In the genomic region with DNA sequence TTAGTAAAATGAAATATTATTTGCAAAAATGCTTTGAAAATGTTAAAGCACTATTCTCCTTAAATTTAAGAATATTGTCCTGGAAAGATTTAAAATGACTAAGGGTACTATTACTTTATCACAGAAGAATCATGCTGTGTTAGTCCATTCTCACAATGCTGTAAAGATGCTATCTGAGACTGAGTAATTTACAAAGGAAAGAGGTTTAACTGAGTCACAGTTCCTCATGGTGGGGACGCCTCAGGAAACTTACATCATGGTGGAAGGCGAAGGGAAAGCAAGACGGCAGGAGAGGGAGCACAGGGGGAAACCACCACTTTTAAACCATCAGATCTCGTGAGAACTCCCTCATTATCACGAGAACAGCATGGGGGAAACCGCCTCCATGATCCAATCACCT, we compare ENCODE assay signal across 9 cellular contexts.
"Had no signal": no experiment of that assay in that cellular context is flagged by ENCODE, and none has a peak within 500 bp of the region (broad histone marks: within the 10 kb centered on the region; RNA-seq: fewer than 3 reads in every experiment).

No MANE protein-coding gene starts in this region.

- H3K4me1 ChIP-seq: HAP-1 had no signal

- DNase-seq: GM23248, GOT3, H7, IMR-90, KG1 had no signal

- H3K27ac ChIP-seq: GM23248, HL-60 had no signal

- H3K4me3 ChIP-seq: GM23248, HAP-1, K562 had no signal

- H3K36me3 ChIP-seq: HAP-1 had no signal

- H3K9ac ChIP-seq: GM23248 had no signal

- ATAC-seq: HCT116, K562 had no signal

- H3K9me3 ChIP-seq: HAP-1 had no signal
